32 cellular contexts compared by ENCODE assay signal in genomic region chr12:52317443-52318052, GRCh38. TPM values are rescaled to one million over a fixed set of nuclear protein-coding genes. Genes with fewer than 3 reads are reported as not detected.
"Had no signal": no experiment of that assay in that cellular context is flagged by ENCODE, and none has a peak within 500 bp of the region (broad histone marks: within the 10 kb centered on the region; RNA-seq: fewer than 3 reads in every experiment).

No MANE protein-coding gene starts in this region.

- H3K79me2 ChIP-seq: hepatocyte had no signal

- H3K9ac ChIP-seq: neural progenitor cell had no signal

- H3K4me1 Mint-ChIP-seq: nephron; neural progenitor cell; stimulated activated naive B cell treated with anti-CD40 and anti-IgM and Interleukin-4, amounts not matched to agents 10 μg/mL and 1 μg/mL and 100 μg/mL, for 72 hours had no signal

- H3K27ac Mint-ChIP-seq: naive thymus-derived CD4-positive, alpha-beta T cell; nephron; stimulated activated naive B cell treated with anti-CD40 and anti-IgM and Interleukin-4, amounts not matched to agents 10 μg/mL and 1 μg/mL and 100 μg/mL, for 72 hours; stimulated activated naive CD8-positive, alpha-beta T cell treated with anti-CD3 and anti-CD28 coated beads, Interleukin-15, Interleukin-2, amounts not matched to agents 100 ng/mL and 50 ng/mL, for 24 hours had no signal

- H3K27ac ChIP-seq: epithelial cell of prostate, gastrocnemius medialis, hepatocyte, left lung, neural progenitor cell, ovary, psoas muscle, sigmoid colon, thyroid gland had no signal

- H3K36me3 ChIP-seq: gastrocnemius medialis, left lung, neural progenitor cell, ovary, sigmoid colon, thyroid gland had no signal

- H3K9me3 Mint-ChIP-seq: nephron; neural progenitor cell; stimulated activated naive B cell treated with anti-CD40 and anti-IgM and Interleukin-4, amounts not matched to agents 10 μg/mL and 1 μg/mL and 100 μg/mL, for 72 hours; stimulated activated naive CD8-positive, alpha-beta T cell treated with anti-CD3 and anti-CD28 coated beads, Interleukin-15, Interleukin-2, amounts not matched to agents 100 ng/mL and 50 ng/mL, for 24 hours had no signal

- H3K4me2 ChIP-seq: hepatocyte, neural progenitor cell had no signal

- H3K36me3 Mint-ChIP-seq: naive thymus-derived CD4-positive, alpha-beta T cell; neural progenitor cell; stimulated activated naive B cell treated with anti-CD40 and anti-IgM and Interleukin-4, amounts not matched to agents 10 μg/mL and 1 μg/mL and 100 μg/mL, for 72 hours had no signal

- H3K9me3 ChIP-seq: gastrocnemius medialis, left lung, ovary, psoas muscle, sigmoid colon, thyroid gland had no signal

- H3K4me3 ChIP-seq: gastrocnemius medialis, hepatocyte, left lung, neural progenitor cell, ovary, psoas muscle, sigmoid colon, thyroid gland had no signal

- ATAC-seq: esophagus mucosa; gastrocnemius medialis; left cardiac atrium; left lung; naive thymus-derived CD4-positive, alpha-beta T cell; psoas muscle; right cardiac atrium; stimulated activated naive B cell treated with anti-CD40 and anti-IgM and Interleukin-4, amounts not matched to agents 10 μg/mL and 1 μg/mL and 100 μg/mL, for 72 hours had no signal

- H3K27me3 ChIP-seq: hepatocyte, neural progenitor cell, ovary, thyroid gland had no signal

- H2AFZ ChIP-seq: hepatocyte, neural progenitor cell had no signal

- H3K4me3 Mint-ChIP-seq: naive thymus-derived CD4-positive, alpha-beta T cell; nephron; neural progenitor cell; stimulated activated naive B cell treated with anti-CD40 and anti-IgM and Interleukin-4, amounts not matched to agents 10 μg/mL and 1 μg/mL and 100 μg/mL, for 72 hours; stimulated activated naive CD8-positive, alpha-beta T cell treated with anti-CD3 and anti-CD28 coated beads, Interleukin-15, Interleukin-2, amounts not matched to agents 100 ng/mL and 50 ng/mL, for 24 hours had no signal

- DNase-seq: cortex of kidney; foreskin fibroblast; left cardiac atrium; left lung; mesenchymal stem cell; midbrain; naive thymus-derived CD4-positive, alpha-beta T cell; nucleus accumbens; ovary; posterior cingulate gyrus; psoas muscle; right cardiac atrium; sigmoid colon; stimulated activated CD4-positive, alpha-beta T cell treated with anti-CD3 and anti-CD28 coated beads, Interleukin-2, amount 100 ng/mL, for 48 hours; stimulated activated naive B cell treated with anti-CD40 and anti-IgM and Interleukin-4, amounts not matched to agents 10 μg/mL and 1 μg/mL and 100 μg/mL, for 72 hours; thyroid gland had no signal

- H3K4me1 ChIP-seq: gastrocnemius medialis, left lung, neural progenitor cell, psoas muscle had no signal

RNA-seq across cellular contexts. Expression of gene KRT83, which starts 3.6 kb away (rescaled TPM):
- total RNA-seq: dermis microvascular lymphatic vessel endothelial cell; esophagus mucosa; glomerular endothelial cell; hepatocyte; kidney epithelial cell; left cardiac atrium; left lung; lung microvascular endothelial cell; mucosa of gallbladder; naive thymus-derived CD4-positive, alpha-beta T cell; ovary; psoas muscle; renal cortical epithelial cell; right cardiac atrium; sigmoid colon; skeletal muscle tissue; temporal lobe; urinary bladder had no signal
- polyA plus RNA-seq: hepatocyte; naive thymus-derived CD4-positive, alpha-beta T cell; ovary; psoas muscle; right cardiac atrium; sigmoid colon; urinary bladder had no signal

RNA-seq across cellular contexts. Expression of gene KRT81, which starts 26.2 kb away (rescaled TPM):
- total RNA-seq: esophagus mucosa, gastrocnemius medialis, glomerular endothelial cell, hepatocyte, left cardiac atrium, left lung, lung microvascular endothelial cell, psoas muscle, renal cortical epithelial cell, right cardiac atrium, skeletal muscle tissue, temporal lobe, urinary bladder had no signal
- polyA plus RNA-seq: hepatocyte; naive thymus-derived CD4-positive, alpha-beta T cell; ovary; right cardiac atrium; urinary bladder had no signal

RNA-seq across cellular contexts. Expression of gene KRT86, which starts 43.1 kb away (rescaled TPM):
- total RNA-seq: esophagus mucosa, glomerular endothelial cell, hepatocyte, left cardiac atrium, lung microvascular endothelial cell, right cardiac atrium, sigmoid colon, urinary bladder had no signal
- polyA plus RNA-seq: naive thymus-derived CD4-positive, alpha-beta T cell; ovary; right cardiac atrium had no signal

RNA-seq across cellular contexts. Expression of gene KRT85, which starts 49.7 kb away (rescaled TPM):
- total RNA-seq: dermis microvascular lymphatic vessel endothelial cell; esophagus mucosa; gastrocnemius medialis; glomerular endothelial cell; hepatocyte; kidney epithelial cell; left cardiac atrium; left lung; lung microvascular endothelial cell; mucosa of gallbladder; naive thymus-derived CD4-positive, alpha-beta T cell; ovary; psoas muscle; renal cortical epithelial cell; right cardiac atrium; sigmoid colon; temporal lobe; thyroid gland; urinary bladder had no signal
- polyA plus RNA-seq: hepatocyte; naive thymus-derived CD4-positive, alpha-beta T cell; ovary; psoas muscle; right cardiac atrium; sigmoid colon; urinary bladder had no signal
